7 cellular contexts compared by ENCODE assay signal in the genomic region with DNA sequence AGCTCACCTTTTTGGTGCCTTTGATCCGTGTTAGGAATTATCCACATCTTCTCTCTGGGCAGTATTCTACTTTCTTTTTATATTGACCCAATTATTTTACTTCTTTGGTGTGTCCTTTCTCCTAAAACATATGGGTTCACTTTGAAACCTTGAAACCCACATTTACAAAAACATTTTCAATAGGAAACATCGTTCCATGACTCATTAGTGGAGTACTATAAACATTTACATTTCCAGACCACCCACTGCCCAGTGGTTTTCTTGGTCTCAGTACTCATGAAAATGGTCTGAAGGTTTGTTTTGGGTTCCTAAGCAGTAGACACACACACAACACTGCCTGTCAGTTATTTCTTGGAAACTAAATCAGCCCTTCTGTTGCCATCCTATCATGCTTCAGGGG.
DNase-seq lines count a peak whose midpoint lies in the region; ATAC-seq and TF ChIP-seq lines count a peak whose summit lies in the region.
"Not testable (repeated sequence)": the region's sequence is repeated elsewhere in the genome, so short reads cannot be mapped to it uniquely, and the experiment has no call there.

No MANE protein-coding gene starts in this region.

- not testable (repeated sequence) for DNase-seq in GM23338 (ENCODE audit: low spot score); activated naive CD8-positive, alpha-beta T cell treated with anti-CD3 and anti-CD28 coated beads, Interleukin-2, amount 50 U/mL, for 24 hours; effector memory CD8-positive, alpha-beta T cell; mesothelial cell of epicardium (ENCODE audit: low spot score in 2 of 2, unreplicated experiment in 2 of 2); stimulated activated effector memory CD8-positive, alpha-beta T cell treated with anti-CD3 and anti-CD28 coated beads, Interleukin-12 subunit alpha, Interleukin-12 subunit beta, amount 100 ng/mL, for 72 hours (ENCODE audit: low spot score in 2 of 2)
- peak; percentile 40 for DNase-seq in activated CD8-positive, alpha-beta memory T cell treated with anti-CD3 and anti-CD28 coated beads, Interleukin-2, amount 50 U/mL, for 48 hours

- not testable (repeated sequence) for H3K36me3 ChIP-seq in GM23338 (ENCODE audit: insufficient read depth)

- H3K4me3 Mint-ChIP-seq in GM23338 (peak overlapping the region; percentile 37; the same call in 2 of the 3 replicates), mesothelial cell of epicardium (peak overlapping the region; percentile 61)
- H3K4me3 Mint-ChIP-seq in T-helper 1 cell treated with Interleukin-12 subunit alpha and Interleukin-12 subunit beta and Interleukin-4 antibody, amounts not matched to agents 30 μg/mL and 1 μg/mL, for 36 hours, result peak overlapping the region; percentile 57
- peak overlapping the region; percentile 87 for H3K4me3 Mint-ChIP-seq in activated naive CD8-positive, alpha-beta T cell treated with anti-CD3 and anti-CD28 coated beads, Interleukin-2, amount 50 U/mL, for 24 hours
- peak overlapping the region; percentile 24 to 95 for H3K4me3 Mint-ChIP-seq in effector memory CD8-positive, alpha-beta T cell
- peak overlapping the region; percentile 91 for H3K4me3 Mint-ChIP-seq in stimulated activated effector memory CD8-positive, alpha-beta T cell treated with anti-CD3 and anti-CD28 coated beads, Interleukin-12 subunit alpha, Interleukin-12 subunit beta, amount 100 ng/mL, for 72 hours

- H3K9me3 Mint-ChIP-seq in GM23338; T-helper 1 cell treated with Interleukin-12 subunit alpha and Interleukin-12 subunit beta and Interleukin-4 antibody, amounts not matched to agents 30 μg/mL and 1 μg/mL, for 36 hours; activated naive CD8-positive, alpha-beta T cell treated with anti-CD3 and anti-CD28 coated beads, Interleukin-2, amount 50 U/mL, for 24 hours; effector memory CD8-positive, alpha-beta T cell; mesothelial cell of epicardium; stimulated activated effector memory CD8-positive, alpha-beta T cell treated with anti-CD3 and anti-CD28 coated beads, Interleukin-12 subunit alpha, Interleukin-12 subunit beta, amount 100 ng/mL, for 72 hours: not testable (repeated sequence)

- H3K4me3 ChIP-seq in GM23338, result not testable (repeated sequence)

- not testable (repeated sequence) for H3K4me1 ChIP-seq in GM23338 (ENCODE audit: insufficient read depth)

- TF ChIP-seq CTCF in GM23338 (conservative IDR thresholded peaks at IDR 0.05; ENCODE audit: low read depth in 2 of 2); mesothelial cell of epicardium (IDR thresholded peaks at IDR 0.05; ENCODE audit: unreplicated experiment): not testable (repeated sequence)

- H4K20me1 ChIP-seq in GM23338 (replicated peaks; ENCODE audit: insufficient read depth), result not testable (repeated sequence)

- H3K4me2 ChIP-seq in GM23338, result not testable (repeated sequence)

- H2AFZ ChIP-seq in GM23338, result not testable (repeated sequence)

- not testable (repeated sequence) for H3K27ac Mint-ChIP-seq in GM23338; effector memory CD8-positive, alpha-beta T cell; mesothelial cell of epicardium
- H3K27ac Mint-ChIP-seq in T-helper 1 cell treated with Interleukin-12 subunit alpha and Interleukin-12 subunit beta and Interleukin-4 antibody, amounts not matched to agents 30 μg/mL and 1 μg/mL, for 36 hours, result peak overlapping the region; percentile 49
- peak overlapping the region; percentile 85 for H3K27ac Mint-ChIP-seq in activated naive CD8-positive, alpha-beta T cell treated with anti-CD3 and anti-CD28 coated beads, Interleukin-2, amount 50 U/mL, for 24 hours
- H3K27ac Mint-ChIP-seq in stimulated activated effector memory CD8-positive, alpha-beta T cell treated with anti-CD3 and anti-CD28 coated beads, Interleukin-12 subunit alpha, Interleukin-12 subunit beta, amount 100 ng/mL, for 72 hours, result peak overlapping the region; percentile 78

- H3K36me3 Mint-ChIP-seq in GM23338 (ENCODE audit: low read depth); T-helper 1 cell treated with Interleukin-12 subunit alpha and Interleukin-12 subunit beta and Interleukin-4 antibody, amounts not matched to agents 30 μg/mL and 1 μg/mL, for 36 hours (ENCODE audit: low read depth); activated naive CD8-positive, alpha-beta T cell treated with anti-CD3 and anti-CD28 coated beads, Interleukin-2, amount 50 U/mL, for 24 hours (ENCODE audit: low read depth); effector memory CD8-positive, alpha-beta T cell (ENCODE audit: insufficient read depth); mesothelial cell of epicardium: not testable (repeated sequence)
- peaks cover 12% of the 10 kb centered on the region for H3K36me3 Mint-ChIP-seq in stimulated activated effector memory CD8-positive, alpha-beta T cell treated with anti-CD3 and anti-CD28 coated beads, Interleukin-12 subunit alpha, Interleukin-12 subunit beta, amount 100 ng/mL, for 72 hours

- H3K4me1 Mint-ChIP-seq in GM23338, result peaks cover 17% of the 10 kb centered on the region
- H3K4me1 Mint-ChIP-seq in T-helper 1 cell treated with Interleukin-12 subunit alpha and Interleukin-12 subunit beta and Interleukin-4 antibody, amounts not matched to agents 30 μg/mL and 1 μg/mL, for 36 hours (ENCODE audit: low read depth), result peaks cover 13% of the 10 kb centered on the region
- H3K4me1 Mint-ChIP-seq in activated naive CD8-positive, alpha-beta T cell treated with anti-CD3 and anti-CD28 coated beads, Interleukin-2, amount 50 U/mL, for 24 hours, result peaks cover 46% of the 10 kb centered on the region
- peaks cover 13 to 16% of the 10 kb centered on the region in 2 donors for H3K4me1 Mint-ChIP-seq in effector memory CD8-positive, alpha-beta T cell (ENCODE audit: low read depth in 2 of 2)
- peaks cover 22% of the 10 kb centered on the region for H3K4me1 Mint-ChIP-seq in mesothelial cell of epicardium
- peaks cover 36% of the 10 kb centered on the region for H3K4me1 Mint-ChIP-seq in stimulated activated effector memory CD8-positive, alpha-beta T cell treated with anti-CD3 and anti-CD28 coated beads, Interleukin-12 subunit alpha, Interleukin-12 subunit beta, amount 100 ng/mL, for 72 hours

- not testable (repeated sequence) for ATAC-seq in GM23338; activated naive CD8-positive, alpha-beta T cell treated with anti-CD3 and anti-CD28 coated beads, Interleukin-2, amount 50 U/mL, for 24 hours; effector memory CD8-positive, alpha-beta T cell (replicated peaks); stimulated activated effector memory CD8-positive, alpha-beta T cell treated with anti-CD3 and anti-CD28 coated beads, Interleukin-12 subunit alpha, Interleukin-12 subunit beta, amount 100 ng/mL, for 72 hours

- H3F3A ChIP-seq in GM23338 (replicated peaks; ENCODE audit: low read depth), result not testable (repeated sequence)

- H3K27me3 Mint-ChIP-seq in GM23338 (ENCODE audit: insufficient read depth, low read depth, poor library complexity); T-helper 1 cell treated with Interleukin-12 subunit alpha and Interleukin-12 subunit beta and Interleukin-4 antibody, amounts not matched to agents 30 μg/mL and 1 μg/mL, for 36 hours (ENCODE audit: low read depth); activated naive CD8-positive, alpha-beta T cell treated with anti-CD3 and anti-CD28 coated beads, Interleukin-2, amount 50 U/mL, for 24 hours; effector memory CD8-positive, alpha-beta T cell; mesothelial cell of epicardium (ENCODE audit: low read depth): not testable (repeated sequence)

- H3K27me3 ChIP-seq in GM23338 (ENCODE audit: insufficient read depth), result not testable (repeated sequence)

- H3K79me2 ChIP-seq in GM23338 (replicated peaks; ENCODE audit: insufficient read depth), result not testable (repeated sequence)

- not testable (repeated sequence) for H3K27ac ChIP-seq in GM23338 (ENCODE audit: low read depth)

- not testable (repeated sequence) for H3K9me2 ChIP-seq in GM23338 (ENCODE audit: insufficient read depth)

Comparison
In these comparisons a context has a peak if more than half of its experiments do, and no peak if none do; other contexts are left out.
1. H3K4me3 Mint-ChIP-seq: peak in every context shown above with its lines; median percentile 91 in stimulated activated effector memory CD8-positive, alpha-beta T cell treated with anti-CD3 and anti-CD28 coated beads, Interleukin-12 subunit alpha, Interleukin-12 subunit beta, amount 100 ng/mL, for 72 hours; 87 in activated naive CD8-positive, alpha-beta T cell treated with anti-CD3 and anti-CD28 coated beads, Interleukin-2, amount 50 U/mL, for 24 hours; 61 in mesothelial cell of epicardium; 60 in effector memory CD8-positive, alpha-beta T cell; 57 in T-helper 1 cell treated with Interleukin-12 subunit alpha and Interleukin-12 subunit beta and Interleukin-4 antibody, amounts not matched to agents 30 μg/mL and 1 μg/mL, for 36 hours; 37 in GM23338.